In genomic region chr2:168920504-168921157, GRCh38 we compare ENCODE assay signal across 8 cellular contexts. TPM values are rescaled to one million over a fixed set of nuclear protein-coding genes. Genes with fewer than 3 reads are reported as not detected.
DNase-seq lines count a peak whose midpoint lies in the region; ATAC-seq and TF ChIP-seq lines count a peak whose summit lies in the region.

No MANE protein-coding gene starts in this region.

- peaks cover 11% of the 10 kb centered on the region for H3K4me1 Mint-ChIP-seq in brain

- H3K4ac ChIP-seq in mesenchymal stem cell (ENCODE audit: low read depth in 1 of 2, low read length in 2 of 2): no peak overlapping the region

- H2AK5ac ChIP-seq in mesenchymal stem cell (ENCODE audit: low read length, severe bottlenecking): no peak overlapping the region

- no peaks in the 10 kb centered on the region for H3K36me3 Mint-ChIP-seq in brain

- no peak overlapping the region for H3K9ac ChIP-seq in mesenchymal stem cell (ENCODE audit: low read length)

- TF ChIP-seq CTCF in brain (conservative IDR thresholded peaks at IDR 0.05): peak; percentile 70 to 74

- peaks cover 0 to 27% (median 5%) of the 10 kb centered on the region in 5 experiments for H3K9me3 Mint-ChIP-seq in brain

- no peak overlapping the region for H2BK15ac ChIP-seq in mesenchymal stem cell (ENCODE audit: low read depth, poor library complexity, severe bottlenecking)

- H3K9me3 ChIP-seq in mesenchymal stem cell (ENCODE audit: control insufficient read depth, low read length): no peaks in the 10 kb centered on the region

- no peak overlapping the region for H3K27ac ChIP-seq in mesenchymal stem cell (ENCODE audit: low read length, poor library complexity, severe bottlenecking)

- peaks cover 6% of the 10 kb centered on the region for H3K27me3 Mint-ChIP-seq in brain

- H3K14ac ChIP-seq in mesenchymal stem cell (ENCODE audit: low read length in 2 of 2): no peak overlapping the region

- no peak overlapping the region for H3K23ac ChIP-seq in mesenchymal stem cell (ENCODE audit: low read length in 2 of 2)

- H2BK120ac ChIP-seq in mesenchymal stem cell (ENCODE audit: low read depth, low read length): no peak overlapping the region

- H3K18ac ChIP-seq in mesenchymal stem cell (ENCODE audit: low read depth in 1 of 2, low read length in 2 of 2): no peak overlapping the region

- no peaks in the 10 kb centered on the region for H3K36me3 ChIP-seq in mesenchymal stem cell (ENCODE audit: control insufficient read depth in 1 of 2, insufficient read depth in 2 of 2, low read depth in 1 of 2, low read length in 2 of 2)

- ATAC-seq in GM21576 (IDR thresholded peaks at IDR 0.05; ENCODE audit: unreplicated experiment) (peak; percentile 60), GM21515 (IDR thresholded peaks at IDR 0.05; ENCODE audit: unreplicated experiment) (no peak), GM21367 (IDR thresholded peaks at IDR 0.05; ENCODE audit: unreplicated experiment) (no peak)

- 90% methylated on average over 1 of the region's 4 CpGs for WGBS in mesenchymal stem cell

- H2BK12ac ChIP-seq in mesenchymal stem cell (ENCODE audit: low read length in 2 of 2): no peak overlapping the region

- no peak overlapping the region for H3K27ac Mint-ChIP-seq in brain

- no peak overlapping the region for H3K4me3 ChIP-seq in mesenchymal stem cell (ENCODE audit: insufficient read depth in 1 of 2, low read depth in 1 of 2, low read length in 2 of 2)

- H4K91ac ChIP-seq in mesenchymal stem cell (ENCODE audit: low read length): no peak overlapping the region

- H3K27me3 ChIP-seq in mesenchymal stem cell (ENCODE audit: control insufficient read depth in 1 of 2, insufficient read depth in 1 of 2, low read length in 2 of 2): peaks cover 0 to 24% of the 10 kb centered on the region in 2 experiments

- no peak overlapping the region for H2AFZ ChIP-seq in mesenchymal stem cell (ENCODE audit: low read depth, low read length)

- no peak overlapping the region for H2BK5ac ChIP-seq in mesenchymal stem cell (ENCODE audit: low read depth, low read length, poor library complexity, severe bottlenecking)

- no peak overlapping the region for H4K8ac ChIP-seq in mesenchymal stem cell (ENCODE audit: low read length)

- H3K4me1 ChIP-seq in mesenchymal stem cell (ENCODE audit: control insufficient read depth, insufficient read depth, low read depth, low read length): peaks cover 3% of the 10 kb centered on the region

- no peak overlapping the region for H3K4me3 Mint-ChIP-seq in brain

- H3K79me1 ChIP-seq in mesenchymal stem cell (replicated peaks; ENCODE audit: low read length, poor library complexity, severe bottlenecking): no peaks in the 10 kb centered on the region

- no peak overlapping the region for H3K4me2 ChIP-seq in mesenchymal stem cell (ENCODE audit: low read length, poor library complexity, severe bottlenecking)

- DNase-seq in AG20443 (ENCODE audit: low spot score) (peak; percentile 18), NCI-H2196 treated with DMSO at 0.1 percent for 48 hours (lab: John Stamatoyannopoulos, UW; ENCODE audit: unreplicated experiment) (peak; percentile 32), mesenchymal stem cell (peak; percentile 35), T1000 (lab: John Stamatoyannopoulos, UW) (no peak)

RNA-seq across cellular contexts. Expression of gene G6PC2, which starts 19.5 kb away (rescaled TPM):
- polyA plus RNA-seq in brain (ENCODE audit: insufficient read depth, low read depth, low replicate concordance): not detected
- not detected for polyA plus RNA-seq in mesenchymal stem cell (2013, experiment 1 of 2)
- polyA plus RNA-seq in mesenchymal stem cell (2013, experiment 2 of 2): not detected

RNA-seq across cellular contexts. Expression of gene SPC25, which starts 30.4 kb away (rescaled TPM):
- polyA plus RNA-seq in brain (ENCODE audit: insufficient read depth, low read depth, low replicate concordance): 22.3 TPM
- polyA plus RNA-seq in mesenchymal stem cell (2013, experiment 1 of 2): 3.3 TPM
- polyA plus RNA-seq in mesenchymal stem cell (2013, experiment 2 of 2): 3.7 TPM
